ENCODE assay signal across 29 cellular contexts in genomic region chr7:93365341-93365740, GRCh38.
"Had no signal": no experiment of that assay in that cellular context is flagged by ENCODE, and none has a peak within 500 bp of the region (broad histone marks: within the 10 kb centered on the region; RNA-seq: fewer than 3 reads in every experiment).

No MANE protein-coding gene starts in this region.

- H3K27ac Mint-ChIP-seq: activated CD4-positive, alpha-beta T cell treated with anti-CD3 and anti-CD28 coated beads, Interleukin-2, amount 10 ng/mL, durations not matched to agents 24 days and 14 days; activated CD8-positive, alpha-beta T cell treated with anti-CD3 and anti-CD28 coated beads, Interleukin-2, amount 10 ng/mL, durations not matched to agents 7 days and 5 days; activated naive CD4-positive, alpha-beta T cell treated with anti-CD3 and anti-CD28 coated beads, Interleukin-2, amount 50 U/mL, for 24 hours; activated naive CD8-positive, alpha-beta T cell treated with anti-CD3 and anti-CD28 coated beads, Interleukin-2, amount 10 ng/mL, durations not matched to agents 7 days and 5 days; activated T-cell treated with anti-CD3 and anti-CD28 coated beads, Interleukin-2, amount 50 U/mL, for 24 hours; activated T-helper 2 cell treated with anti-CD3 and anti-CD28 coated beads, Interferon-gamma antibody, Interleukin-2, Interleukin-4, amounts not matched to agents 10 μg/mL and 5 μg/mL and 100 μg/mL, durations not matched to agents 14 hours and 24 hours and 36 hours; brain had no signal

- DNase-seq: activated CD4-positive, alpha-beta T cell treated with anti-CD3 and anti-CD28 coated beads, Interleukin-2, amount 10 ng/mL, durations not matched to agents 24 days and 14 days; activated CD4-positive, alpha-beta T cell treated with anti-CD3 and anti-CD28 coated beads, Interleukin-2, amount 50 U/mL, for 4 hours; activated CD8-positive, alpha-beta T cell treated with anti-CD3 and anti-CD28 coated beads, Interleukin-2, amount 10 ng/mL, durations not matched to agents 7 days and 5 days; activated gamma-delta T cell; activated naive CD4-positive, alpha-beta T cell treated with Interleukin-2 at 50 U/mL for 16 hours; activated naive CD8-positive, alpha-beta T cell treated with anti-CD3 and anti-CD28 coated beads, Interleukin-2, amount 10 ng/mL, durations not matched to agents 7 days and 5 days; activated T-cell treated with anti-CD3 and anti-CD28 coated beads, Interleukin-2, amount 50 U/mL, for 24 hours; amygdala; cerebellar nuclear complex; Karpas-422; KBM-7; NCI-H1048; NCI-H1105 treated with DMSO at 0.1 percent for 48 hours; NCI-H1694; NCI-H1930; NCI-H446; NCI-H510A treated with DMSO at 0.1 percent for 48 hours; NCI-H526 treated with DMSO at 0.1 percent for 48 hours; NCI-H82; NK-92 treated with Interleukin-12 subunit alpha and Interleukin-12 subunit beta, amount 100 ng/mL, for 24 hours; PC-3; Peyer's patch; SHP77 treated with DMSO at 0.1 percent for 48 hours; T1000 had no signal

- H3K4me1 ChIP-seq: ascending aorta, Peyer's patch had no signal

- H3K9me3 Mint-ChIP-seq: activated T-helper 2 cell treated with anti-CD3 and anti-CD28 coated beads, Interferon-gamma antibody, Interleukin-2, Interleukin-4, amounts not matched to agents 10 μg/mL and 5 μg/mL and 100 μg/mL, durations not matched to agents 14 hours and 24 hours and 36 hours had no signal

- H3K4me3 Mint-ChIP-seq: activated CD4-positive, alpha-beta T cell treated with anti-CD3 and anti-CD28 coated beads, Interleukin-2, amount 10 ng/mL, durations not matched to agents 24 days and 14 days; activated CD8-positive, alpha-beta T cell treated with anti-CD3 and anti-CD28 coated beads, Interleukin-2, amount 10 ng/mL, durations not matched to agents 7 days and 5 days; activated naive CD4-positive, alpha-beta T cell treated with anti-CD3 and anti-CD28 coated beads, Interleukin-2, amount 50 U/mL, for 24 hours; activated naive CD8-positive, alpha-beta T cell treated with anti-CD3 and anti-CD28 coated beads, Interleukin-2, amount 10 ng/mL, durations not matched to agents 7 days and 5 days; activated T-cell treated with anti-CD3 and anti-CD28 coated beads, Interleukin-2, amount 50 U/mL, for 24 hours; brain had no signal

- H3K27me3 ChIP-seq: ascending aorta, Peyer's patch had no signal

- H3K27ac ChIP-seq: ascending aorta, Peyer's patch had no signal

- H3K27me3 Mint-ChIP-seq: activated naive CD8-positive, alpha-beta T cell treated with anti-CD3 and anti-CD28 coated beads, Interleukin-2, amount 10 ng/mL, durations not matched to agents 7 days and 5 days had no signal

- H3K4me3 ChIP-seq: ascending aorta, Peyer's patch had no signal

- H3K36me3 ChIP-seq: ascending aorta, Peyer's patch had no signal

- H3K4me1 Mint-ChIP-seq: activated CD4-positive, alpha-beta T cell treated with anti-CD3 and anti-CD28 coated beads, Interleukin-2, amount 10 ng/mL, durations not matched to agents 24 days and 14 days; activated naive CD4-positive, alpha-beta T cell treated with anti-CD3 and anti-CD28 coated beads, Interleukin-2, amount 50 U/mL, for 24 hours; activated naive CD8-positive, alpha-beta T cell treated with anti-CD3 and anti-CD28 coated beads, Interleukin-2, amount 10 ng/mL, durations not matched to agents 7 days and 5 days; brain had no signal

- H3K9me3 ChIP-seq: ascending aorta, Peyer's patch had no signal

- H3K36me3 Mint-ChIP-seq: activated naive CD4-positive, alpha-beta T cell treated with anti-CD3 and anti-CD28 coated beads, Interleukin-2, amount 50 U/mL, for 24 hours; activated naive CD8-positive, alpha-beta T cell treated with anti-CD3 and anti-CD28 coated beads, Interleukin-2, amount 10 ng/mL, durations not matched to agents 7 days and 5 days; brain had no signal

- FAIRE-seq: bronchial epithelial cell had no signal
